ENCODE assay signal across 8 cellular contexts in genomic region chr9:137672907-137673791, GRCh38. TPM values are rescaled to one million over a fixed set of nuclear protein-coding genes. Genes with fewer than 3 reads are reported as not detected.
DNase-seq lines count a peak whose midpoint lies in the region; ATAC-seq and TF ChIP-seq lines count a peak whose summit lies in the region.

No MANE protein-coding gene starts in this region.

- no peak overlapping the region for H3K9ac ChIP-seq in liver (ENCODE audit: low read depth in 1 of 2, low read length in 2 of 2)

- no peak for DNase-seq in activated CD4-positive, CD25-positive, alpha-beta regulatory T cell (lab: John Stamatoyannopoulos, UW)
- DNase-seq in H7, result peak; percentile 85
- DNase-seq in NAMALWA (ENCODE audit: low spot score), result peak; percentile 91
- DNase-seq in SW480 (ENCODE audit: low spot score), result peak; percentile 61
- peak in 1 of 2 donors; percentile 20 for DNase-seq in central memory CD8-positive, alpha-beta T cell (ENCODE audit: low spot score in 2 of 2)
- DNase-seq in stimulated activated naive B cell treated with anti-CD40 and anti-IgM and Interleukin-4, amounts not matched to agents 10 μg/mL and 1 μg/mL and 100 μg/mL, for 72 hours, result peak; percentile 53

- H3K36me3 ChIP-seq in H7 (replicated peaks; ENCODE audit: control insufficient read depth, insufficient read depth, low read length), result peaks cover 2% of the 10 kb centered on the region; the same call in 1 of the 2 replicates
- H3K36me3 ChIP-seq in liver (ENCODE audit: control insufficient read depth in 4 of 4, insufficient read depth in 3 of 4, low read depth in 1 of 4, low read length in 3 of 4), result peaks cover 0 to 3% (median 1%) of the 10 kb centered on the region in 4 donors

- H3K27me3 Mint-ChIP-seq in central memory CD8-positive, alpha-beta T cell, result no peaks in the 10 kb centered on the region
- H3K27me3 Mint-ChIP-seq in stimulated activated naive B cell treated with anti-CD40 and anti-IgM and Interleukin-4, amounts not matched to agents 10 μg/mL and 1 μg/mL and 100 μg/mL, for 72 hours, result no peaks in the 10 kb centered on the region

- peak; percentile 78 to 87 for ATAC-seq in activated CD4-positive, CD25-positive, alpha-beta regulatory T cell treated with anti-CD3 and anti-CD28 coated beads, Interleukin-2, amount 50 U/mL, for 24 hours
- peak; percentile 49 for ATAC-seq in central memory CD8-positive, alpha-beta T cell (replicated peaks; ENCODE audit: extremely low read depth, poor library complexity, severe bottlenecking)
- peak; percentile 92 to 93 for ATAC-seq in stimulated activated naive B cell treated with anti-CD40 and anti-IgM and Interleukin-4, amounts not matched to agents 10 μg/mL and 1 μg/mL and 100 μg/mL, for 72 hours (replicated peaks)

- H3K27me3 ChIP-seq in H7 (ENCODE audit: control insufficient read depth, insufficient read depth, low read length) (no peaks in the 10 kb centered on the region), liver (ENCODE audit: control insufficient read depth in 4 of 4, insufficient read depth in 4 of 4, low read length in 3 of 4) (no peaks in the 10 kb centered on the region)

- TF ChIP-seq RAD21 in liver (IDR thresholded peaks at IDR 0.05), result peak; percentile 94 to 95

- H3K36me3 Mint-ChIP-seq in central memory CD8-positive, alpha-beta T cell (ENCODE audit: insufficient read depth), result peaks cover 12% of the 10 kb centered on the region
- peaks cover 43 to 45% of the 10 kb centered on the region in 2 donors for H3K36me3 Mint-ChIP-seq in stimulated activated naive B cell treated with anti-CD40 and anti-IgM and Interleukin-4, amounts not matched to agents 10 μg/mL and 1 μg/mL and 100 μg/mL, for 72 hours

- H3K27ac ChIP-seq in liver (ENCODE audit: low read depth in 1 of 2, low read length in 2 of 2), result no peak overlapping the region

- H3K9me3 ChIP-seq in liver (ENCODE audit: control insufficient read depth in 4 of 4, low read length in 3 of 4), result no peaks in the 10 kb centered on the region

- H3K4me3 Mint-ChIP-seq in central memory CD8-positive, alpha-beta T cell, result no peak overlapping the region
- peak overlapping the region; percentile 26 to 76 for H3K4me3 Mint-ChIP-seq in stimulated activated naive B cell treated with anti-CD40 and anti-IgM and Interleukin-4, amounts not matched to agents 10 μg/mL and 1 μg/mL and 100 μg/mL, for 72 hours

- peaks cover 3 to 54% (median 30%) of the 10 kb centered on the region in 4 donors for H3K4me1 ChIP-seq in liver (ENCODE audit: control insufficient read depth in 4 of 4, insufficient read depth in 4 of 4, low read length in 3 of 4)

- H3K9me3 Mint-ChIP-seq in central memory CD8-positive, alpha-beta T cell, result no peaks in the 10 kb centered on the region
- H3K9me3 Mint-ChIP-seq in stimulated activated naive B cell treated with anti-CD40 and anti-IgM and Interleukin-4, amounts not matched to agents 10 μg/mL and 1 μg/mL and 100 μg/mL, for 72 hours, result no peaks in the 10 kb centered on the region

- 58% methylated on average over 13 of the region's 13 CpGs for whole genome bisulfite sequencing in liver

- H3K4me3 ChIP-seq in H7 (ENCODE audit: insufficient read depth, low read depth, low read length) (no peak overlapping the region), liver (ENCODE audit: low read depth in 1 of 3, low read length in 3 of 3) (no peak overlapping the region)

- peaks cover 42% of the 10 kb centered on the region for H3K4me1 Mint-ChIP-seq in central memory CD8-positive, alpha-beta T cell
- H3K4me1 Mint-ChIP-seq in stimulated activated naive B cell treated with anti-CD40 and anti-IgM and Interleukin-4, amounts not matched to agents 10 μg/mL and 1 μg/mL and 100 μg/mL, for 72 hours, result peaks cover 41 to 76% of the 10 kb centered on the region in 2 donors

- TF ChIP-seq CTCF in liver (IDR thresholded peaks at IDR 0.05; ENCODE audit: low read depth, low read length, missing input control), result peak; percentile 88

- H3K27ac Mint-ChIP-seq in central memory CD8-positive, alpha-beta T cell (ENCODE audit: low read depth), result no peak overlapping the region
- peak overlapping the region; percentile 70 for H3K27ac Mint-ChIP-seq in stimulated activated naive B cell treated with anti-CD40 and anti-IgM and Interleukin-4, amounts not matched to agents 10 μg/mL and 1 μg/mL and 100 μg/mL, for 72 hours

TF ChIP-seq in liver, 16 proteins besides CTCF, POLR2A, EP300 and RAD21:
- TF ChIP-seq HNF4A (conservative IDR thresholded peaks at IDR 0.05), result peak in 1 of 2 donors; percentile 10
- no peak for TF ChIP-seq MAX (IDR thresholded peaks at IDR 0.05)
- TF ChIP-seq SP1 (IDR thresholded peaks at IDR 0.05), result no peak
- TF ChIP-seq ZBTB33 (IDR thresholded peaks at IDR 0.05), result no peak

RNA-seq across cellular contexts. Expression of gene EHMT1, which starts 54.3 kb away (rescaled TPM):
- 89.6 and 97.1 TPM in 2 replicates for total RNA-seq in H7 (2014; rRNA removed; shearing (Covaris generic))
- 10 to 100 TPM; 37.5 to 48.2 TPM for total RNA-seq in liver
- 10 to 100 TPM; 16.1 to 17.1 TPM for polyA plus RNA-seq in liver

Comparison
In these comparisons a context has a peak if more than half of its experiments do, and no peak if none do; other contexts are left out.
1. DNase-seq: peak in H7 (single experiment), NAMALWA (single experiment), SW480 (single experiment) and stimulated activated naive B cell treated with anti-CD40 and anti-IgM and Interleukin-4, amounts not matched to agents 10 μg/mL and 1 μg/mL and 100 μg/mL, for 72 hours (single experiment); none in activated CD4-positive, CD25-positive, alpha-beta regulatory T cell (0 of 4).
2. Peak in every context shown above with its lines, with median percentiles within 50 percentile points of each other: ATAC-seq.